Comparison of ENCODE assay signal across 15 cellular contexts in genomic region chr1:174535207-174535606, GRCh38.
"Had no signal": no experiment of that assay in that cellular context is flagged by ENCODE, and none has a peak within 500 bp of the region (broad histone marks: within the 10 kb centered on the region; RNA-seq: fewer than 3 reads in every experiment).

No MANE protein-coding gene starts in this region.

- H3K4me3 ChIP-seq: left ventricle myocardium inferior, psoas muscle, suprapubic skin had no signal

- H3K4me1 ChIP-seq: psoas muscle, suprapubic skin had no signal

- DNase-seq: activated CD4-positive, alpha-beta T cell treated with anti-CD3 and anti-CD28 coated beads, Interleukin-2, amount 50 U/mL, for 48 hours; activated CD8-positive, alpha-beta memory T cell treated with anti-CD3 and anti-CD28 coated beads, Interleukin-2, amount 10 ng/mL, durations not matched to agents 7 days and 5 days; activated gamma-delta T cell treated with Interleukin-2 at 50 U/mL for 16 hours; activated naive CD8-positive, alpha-beta T cell treated with anti-CD3 and anti-CD28 coated beads for 36 hours; activated T-cell treated with anti-CD3 and anti-CD28 coated beads, Interleukin-2, amount 50 U/mL, for 4 hours; aorta; central memory CD4-positive, alpha-beta T cell; effector memory CD4-positive, alpha-beta T cell; left ventricle myocardium inferior; mesenchymal stem cell; nephron progenitor cell; psoas muscle; stimulated activated CD4-positive, alpha-beta T cell treated with anti-CD3 and anti-CD28 coated beads, Interleukin-2, amount 100 ng/mL, for 48 hours; stimulated activated naive CD4-positive, alpha-beta T cell treated with Interleukin-2 at 50 U/mL for 16 hours had no signal

- H3K27me3 ChIP-seq: suprapubic skin had no signal

- ATAC-seq: activated CD8-positive, alpha-beta memory T cell treated with anti-CD3 and anti-CD28 coated beads, Interleukin-2, amount 10 ng/mL, durations not matched to agents 7 days and 5 days; psoas muscle had no signal

- H3K27ac ChIP-seq: left ventricle myocardium inferior, psoas muscle, suprapubic skin had no signal

- H3K36me3 ChIP-seq: left ventricle myocardium inferior, suprapubic skin had no signal
